Comparison of ENCODE assay signal across 8 cellular contexts in genomic region chr13:36282818-36283432, GRCh38. TPM values are rescaled to one million over a fixed set of nuclear protein-coding genes. Genes with fewer than 3 reads are reported as not detected.
DNase-seq lines count a peak whose midpoint lies in the region; ATAC-seq and TF ChIP-seq lines count a peak whose summit lies in the region.

No MANE protein-coding gene starts in this region.

- H3K79me1 ChIP-seq in mesendoderm (ENCODE audit: low read length) = no peaks in the 10 kb centered on the region

- H3K56ac ChIP-seq in mesendoderm (ENCODE audit: low read length) = no peak overlapping the region

- H2BK5ac ChIP-seq in mesendoderm (ENCODE audit: low read length) = no peak overlapping the region

- H4K5ac ChIP-seq in mesendoderm (ENCODE audit: low read length) = no peak overlapping the region

- no peak overlapping the region for H3K18ac ChIP-seq in mesendoderm (ENCODE audit: low read length)

- no peaks in the 10 kb centered on the region for H3K36me3 ChIP-seq in mesendoderm (ENCODE audit: control insufficient read depth, insufficient read depth, low read length)

- no peak overlapping the region for H3K4ac ChIP-seq in mesendoderm (ENCODE audit: low read depth, low read length)

- H2AK5ac ChIP-seq in mesendoderm (ENCODE audit: low read length) = no peak overlapping the region

- POLR2A ChIA-PET in activated CD8-positive, alpha-beta T cell treated with anti-CD3 and anti-CD28 coated beads for 36 hours (lab: Charles Lee) = no interaction called here
- POLR2A ChIA-PET in activated CD8-positive, alpha-beta T cell treated with anti-CD3 and anti-CD28 coated beads, Interleukin-2, amount 10 ng/mL, durations not matched to agents 7 days and 5 days (lab: Charles Lee) = no interaction called here

- no peak overlapping the region for H3K27ac Mint-ChIP-seq in activated CD8-positive, alpha-beta T cell treated with anti-CD3 and anti-CD28 coated beads for 36 hours
- no peak overlapping the region for H3K27ac Mint-ChIP-seq in activated CD8-positive, alpha-beta T cell treated with anti-CD3 and anti-CD28 coated beads, Interleukin-2, amount 10 ng/mL, durations not matched to agents 7 days and 5 days
- H3K27ac Mint-ChIP-seq in chondrocyte (ENCODE audit: unreplicated experiment) = no peak overlapping the region

- CTCF ChIA-PET in activated CD8-positive, alpha-beta T cell treated with anti-CD3 and anti-CD28 coated beads for 36 hours (lab: Charles Lee) = interaction anchor here (0.5 to 3.9 kb wide), 24 partner anchors 8 to 456 kb away, joined by 3 to 27 read pairs (median 4); partner anchors contain the start of gene CCDC169
- CTCF ChIA-PET in activated CD8-positive, alpha-beta T cell treated with anti-CD3 and anti-CD28 coated beads, Interleukin-2, amount 10 ng/mL, durations not matched to agents 7 days and 5 days (lab: Charles Lee) = interaction anchor here (0.8 to 3.6 kb wide), 24 partner anchors 9 to 698 kb away, joined by 3 to 29 read pairs (median 5); partner anchors contain the start of gene CCDC169

- no peak overlapping the region for H3K27ac ChIP-seq in mesendoderm (ENCODE audit: low read depth, low read length)

- no peak for ATAC-seq in activated CD8-positive, alpha-beta T cell treated with anti-CD3 and anti-CD28 coated beads for 36 hours
- no peak for ATAC-seq in activated CD8-positive, alpha-beta T cell treated with anti-CD3 and anti-CD28 coated beads, Interleukin-2, amount 10 ng/mL, durations not matched to agents 7 days and 5 days
- no peak for ATAC-seq in GM19023 (IDR thresholded peaks at IDR 0.05; ENCODE audit: unreplicated experiment)
- ATAC-seq in GM19395 (IDR thresholded peaks at IDR 0.05; ENCODE audit: unreplicated experiment) = no peak

- DNase-seq in activated CD8-positive, alpha-beta T cell treated with anti-CD3 and anti-CD28 coated beads for 36 hours = no peak
- no peak for DNase-seq in activated CD8-positive, alpha-beta T cell treated with anti-CD3 and anti-CD28 coated beads, Interleukin-2, amount 10 ng/mL, durations not matched to agents 7 days and 5 days
- DNase-seq in NCI-H2196 (lab: John Stamatoyannopoulos, UW; ENCODE audit: unreplicated experiment) (peak; percentile 33), chondrocyte (ENCODE audit: low spot score) (no peak), mesendoderm (peak; percentile 45)
- no peak for DNase-seq in stimulated activated CD4-positive, alpha-beta T cell treated with anti-CD3 and anti-CD28 coated beads, Interleukin-4, amount 100 ng/mL, for 4 hours

- no peak overlapping the region for H3K9ac ChIP-seq in mesendoderm (ENCODE audit: low read length)

- no peak overlapping the region for H4K8ac ChIP-seq in mesendoderm (ENCODE audit: low read depth, low read length)

- no peak overlapping the region for H3K4me2 ChIP-seq in mesendoderm (ENCODE audit: low read length)

- H2BK120ac ChIP-seq in mesendoderm (ENCODE audit: low read depth, low read length) = no peak overlapping the region

- H3K27me3 ChIP-seq in mesendoderm (ENCODE audit: insufficient read depth, low read length, poor library complexity) = no peaks in the 10 kb centered on the region

- H3K9me3 Mint-ChIP-seq in activated CD8-positive, alpha-beta T cell treated with anti-CD3 and anti-CD28 coated beads for 36 hours = no peaks in the 10 kb centered on the region
- no peaks in the 10 kb centered on the region for H3K9me3 Mint-ChIP-seq in activated CD8-positive, alpha-beta T cell treated with anti-CD3 and anti-CD28 coated beads, Interleukin-2, amount 10 ng/mL, durations not matched to agents 7 days and 5 days (ENCODE audit: insufficient read depth)
- H3K9me3 Mint-ChIP-seq in chondrocyte (ENCODE audit: low read depth) = no peaks in the 10 kb centered on the region

- intact Hi-C loops in activated CD8-positive, alpha-beta T cell treated with anti-CD3 and anti-CD28 coated beads for 36 hours (cut with micrococcal nuclease) = no loop called here

- peaks cover 11% of the 10 kb centered on the region for H3K27me3 Mint-ChIP-seq in activated CD8-positive, alpha-beta T cell treated with anti-CD3 and anti-CD28 coated beads for 36 hours
- H3K27me3 Mint-ChIP-seq in activated CD8-positive, alpha-beta T cell treated with anti-CD3 and anti-CD28 coated beads, Interleukin-2, amount 10 ng/mL, durations not matched to agents 7 days and 5 days (ENCODE audit: low read depth) = peaks cover 19% of the 10 kb centered on the region
- peaks cover 32% of the 10 kb centered on the region for H3K27me3 Mint-ChIP-seq in chondrocyte (ENCODE audit: low read depth)

- H3K23ac ChIP-seq in mesendoderm (ENCODE audit: low read length) = no peak overlapping the region

- no peaks in the 10 kb centered on the region for H3K4me1 ChIP-seq in mesendoderm (ENCODE audit: control insufficient read depth, low read depth, low read length)

- TF ChIP-seq CTCF in activated CD8-positive, alpha-beta T cell treated with anti-CD3 and anti-CD28 coated beads for 36 hours (IDR thresholded peaks at IDR 0.05) = peak; percentile 81
- peak; percentile 98 for TF ChIP-seq CTCF in chondrocyte (IDR thresholded peaks at IDR 0.05)

- no CpG with 5 or more reads among the region's 6 CpGs for WGBS in mesendoderm (ENCODE audit: extremely low coverage, insufficient coverage, low lambda C conversion rate)

- no peak overlapping the region for H3K4me3 Mint-ChIP-seq in activated CD8-positive, alpha-beta T cell treated with anti-CD3 and anti-CD28 coated beads for 36 hours
- no peak overlapping the region for H3K4me3 Mint-ChIP-seq in activated CD8-positive, alpha-beta T cell treated with anti-CD3 and anti-CD28 coated beads, Interleukin-2, amount 10 ng/mL, durations not matched to agents 7 days and 5 days
- no peak overlapping the region for H3K4me3 Mint-ChIP-seq in chondrocyte (ENCODE audit: unreplicated experiment)

- no peaks in the 10 kb centered on the region for H3K4me1 Mint-ChIP-seq in activated CD8-positive, alpha-beta T cell treated with anti-CD3 and anti-CD28 coated beads for 36 hours (ENCODE audit: low read depth)
- H3K4me1 Mint-ChIP-seq in activated CD8-positive, alpha-beta T cell treated with anti-CD3 and anti-CD28 coated beads, Interleukin-2, amount 10 ng/mL, durations not matched to agents 7 days and 5 days (ENCODE audit: low read depth) = peaks cover 2% of the 10 kb centered on the region
- H3K4me1 Mint-ChIP-seq in chondrocyte (ENCODE audit: low read depth) = peaks cover 3% of the 10 kb centered on the region

- no peaks in the 10 kb centered on the region for H3K79me2 ChIP-seq in mesendoderm (ENCODE audit: control insufficient read depth, insufficient read depth, low read length)

- no peaks in the 10 kb centered on the region for H3K36me3 Mint-ChIP-seq in activated CD8-positive, alpha-beta T cell treated with anti-CD3 and anti-CD28 coated beads for 36 hours (ENCODE audit: low read depth)
- H3K36me3 Mint-ChIP-seq in activated CD8-positive, alpha-beta T cell treated with anti-CD3 and anti-CD28 coated beads, Interleukin-2, amount 10 ng/mL, durations not matched to agents 7 days and 5 days (ENCODE audit: low read depth) = no peaks in the 10 kb centered on the region
- peaks cover 3% of the 10 kb centered on the region for H3K36me3 Mint-ChIP-seq in chondrocyte (ENCODE audit: low read depth)

- no peak overlapping the region for H3K4me3 ChIP-seq in mesendoderm (ENCODE audit: low read length)

- no peak overlapping the region for H2BK15ac ChIP-seq in mesendoderm (replicated peaks; ENCODE audit: low read depth)

RNA-seq across cellular contexts. Expression of gene CCDC169, which starts 14.7 kb away (rescaled TPM):
- not detected for total RNA-seq in activated CD8-positive, alpha-beta T cell treated with anti-CD3 and anti-CD28 coated beads for 36 hours
- not detected for total RNA-seq in activated CD8-positive, alpha-beta T cell treated with anti-CD3 and anti-CD28 coated beads, Interleukin-2, amount 10 ng/mL, durations not matched to agents 7 days and 5 days
- total RNA-seq in chondrocyte = 1.8 to 2.3 TPM (median 2.2 TPM) in 3 replicates
- 15.9 TPM for polyA plus RNA-seq in mesendoderm (2013, experiment 1 of 2)
- 17.6 TPM for polyA plus RNA-seq in mesendoderm (2013, experiment 2 of 2)

Comparison
In these comparisons a context has a peak if more than half of its experiments do, and no peak if none do; other contexts are left out.
1. DNase-seq: peak in NCI-H2196 (single experiment) and mesendoderm (single experiment); none in activated CD8-positive, alpha-beta T cell treated with anti-CD3 and anti-CD28 coated beads for 36 hours (single experiment), activated CD8-positive, alpha-beta T cell treated with anti-CD3 and anti-CD28 coated beads, Interleukin-2, amount 10 ng/mL, durations not matched to agents 7 days and 5 days (single experiment), chondrocyte (single experiment) and stimulated activated CD4-positive, alpha-beta T cell treated with anti-CD3 and anti-CD28 coated beads, Interleukin-4, amount 100 ng/mL, for 4 hours (0 of 2).